ENCODE assay signal across 8 cellular contexts in the genomic region with DNA sequence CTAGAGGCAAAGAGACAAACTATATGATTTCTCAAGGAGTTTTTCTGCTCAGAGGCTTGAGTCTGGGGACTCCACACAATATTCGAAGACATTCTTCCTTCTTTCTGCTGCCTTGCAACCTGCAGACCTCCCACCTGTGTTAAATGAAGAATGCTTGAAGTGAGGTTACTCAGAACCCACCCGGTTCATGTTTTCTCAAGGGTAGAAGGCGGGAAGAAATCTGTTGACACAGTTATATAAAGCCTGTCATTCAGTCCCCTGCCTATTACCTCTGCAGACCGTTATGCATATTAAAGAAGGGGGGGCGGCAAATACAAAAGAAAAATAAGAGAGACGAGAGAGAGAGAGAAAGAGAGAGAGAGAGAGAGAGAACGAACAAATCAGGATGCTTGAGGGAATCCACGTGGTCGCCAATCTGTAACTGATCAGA. TPM values are rescaled to one million over a fixed set of nuclear protein-coding genes. Genes with fewer than 3 reads are reported as not detected.
A peak's percentile ranks its signal among the peaks of the same experiment; 100 is the strongest.
DNase-seq lines count a peak whose midpoint lies in the region; ATAC-seq and TF ChIP-seq lines count a peak whose summit lies in the region.

No MANE protein-coding gene starts in this region.

- ATAC-seq in lung (ENCODE audit: insufficient read depth, low FRiP score) (no peak), GM21528 (IDR thresholded peaks at IDR 0.05; ENCODE audit: low FRiP score, unreplicated experiment) (no peak), GM18505 (IDR thresholded peaks at IDR 0.05; ENCODE audit: unreplicated experiment) (no peak)

- peak overlapping the region; percentile 85 for H3K9ac ChIP-seq in HUES64 (ENCODE audit: low read depth, low read length)

- H3K36me3 ChIP-seq in BE2C (no peaks in the 10 kb centered on the region; the same call in 1 of the 2 replicates), HUES64 (ENCODE audit: insufficient read depth, low read length) (peaks cover 1% of the 10 kb centered on the region; the same call in 1 of the 2 replicates), ascending aorta (no peaks in the 10 kb centered on the region), lung (ENCODE audit: control insufficient read depth in 2 of 2, insufficient read depth in 2 of 2, low read length in 2 of 2) (no peaks in the 10 kb centered on the region)

- TF ChIP-seq CTCF in BE2C (IDR thresholded peaks at IDR 0.05; ENCODE audit: low read depth, low read length) (no peak), ascending aorta (IDR thresholded peaks at IDR 0.05) (no peak), lung (IDR thresholded peaks at IDR 0.05; ENCODE audit: control extremely low read depth, extremely low read depth) (no peak)

- DNase-seq in BE2C: no peak
- DNase-seq in ascending aorta (ENCODE audit: low spot score in 2 of 2): no peak
- DNase-seq in lung (ENCODE audit: low spot score): no peak
- no peak for DNase-seq in HPDE6-E6E7 (ENCODE audit: extremely low spot score)
- no peak for DNase-seq in effector CD8-positive, alpha-beta T cell (lab: John Stamatoyannopoulos, UW)

- 5% methylated on average over 8 of the region's 9 CpGs for WGBS in HUES64
- 4% methylated on average over 9 of the region's 9 CpGs for WGBS in lung, 2 donors

- no peak overlapping the region for H3K27ac ChIP-seq in HUES64 (ENCODE audit: low read depth, low read length)
- no peak overlapping the region for H3K27ac ChIP-seq in ascending aorta
- H3K27ac ChIP-seq in lung (ENCODE audit: low read depth in 1 of 2, low read length in 1 of 2): no peak overlapping the region

- TF ChIP-seq POLR2A in GM18505 (IDR thresholded peaks at IDR 0.05; ENCODE audit: borderline replicate concordance, extremely low read depth, insufficient read depth, insufficient read length): no peak

- H3K27me3 ChIP-seq in BE2C: no peaks in the 10 kb centered on the region
- peaks cover 7% of the 10 kb centered on the region for H3K27me3 ChIP-seq in HUES64 (ENCODE audit: insufficient read depth, low read length)
- H3K27me3 ChIP-seq in ascending aorta: no peaks in the 10 kb centered on the region
- no peaks in the 10 kb centered on the region for H3K27me3 ChIP-seq in lung (ENCODE audit: control insufficient read depth, insufficient read depth)

- H3K4me1 ChIP-seq in BE2C (no peaks in the 10 kb centered on the region; the same call in 1 of the 2 replicates), HUES64 (ENCODE audit: insufficient read depth, low read length) (peaks cover 10% of the 10 kb centered on the region; the same call in 1 of the 2 replicates), ascending aorta (peaks cover 3 to 8% of the 10 kb centered on the region in 2 donors), lung (ENCODE audit: control insufficient read depth in 2 of 2, insufficient read depth in 2 of 2, low read length in 2 of 2) (peaks cover 2 to 6% of the 10 kb centered on the region in 2 donors)

- intact Hi-C loops in ascending aorta (cut with DNase I): loop anchor here (10.0 kb wide), 1 partner anchor 671 kb away; a partner anchor contains a TSS

- H3K4me3 ChIP-seq in BE2C (ENCODE audit: low read depth, low read length) (peak overlapping the region; percentile 66), HUES64 (ENCODE audit: low read length) (peak overlapping the region; percentile 87), ascending aorta (peak overlapping the region; percentile 73 to 91), lung (peak overlapping the region; percentile 40)

- H3K9me3 ChIP-seq in BE2C: no peaks in the 10 kb centered on the region
- no peaks in the 10 kb centered on the region for H3K9me3 ChIP-seq in HUES64 (ENCODE audit: insufficient read depth, low read depth, low read length)
- H3K9me3 ChIP-seq in ascending aorta: no peaks in the 10 kb centered on the region
- no peaks in the 10 kb centered on the region for H3K9me3 ChIP-seq in lung (ENCODE audit: control insufficient read depth in 2 of 2, insufficient read depth in 1 of 2, low read length in 1 of 2)

RNA-seq across cellular contexts. Expression of a gene that starts 2.2 kb away (rescaled TPM):
- polyA plus RNA-seq in BE2C (2012; ENCODE audit: insufficient read depth, insufficient read length, low read depth): 98.7 TPM
- 21.2 TPM for polyA plus RNA-seq in HUES64 (2013, experiment 1 of 2)
- 19.8 TPM for polyA plus RNA-seq in HUES64 (2013, experiment 2 of 2)
- total RNA-seq in ascending aorta (61.3 TPM), lung (100 to 1,000 TPM in 1 of 2 donors, 10 to 100 TPM in 1; 44.5 to 127 TPM)
- 1 to 10 TPM; 7.7 to 9.5 TPM for polyA plus RNA-seq in lung

RNA-seq across cellular contexts. Expression of a gene that starts 32.7 kb away (rescaled TPM):
- 599 TPM for polyA plus RNA-seq in BE2C (2012; ENCODE audit: insufficient read depth, insufficient read length, low read depth)
- polyA plus RNA-seq in HUES64 (2013, experiment 1 of 2): 161 TPM
- polyA plus RNA-seq in HUES64 (2013, experiment 2 of 2): 197 TPM
- total RNA-seq in ascending aorta (23.7 TPM), lung (100 to 1,000 TPM in 1 of 2 donors, 10 to 100 TPM in 1; 50.4 to 143 TPM)
- polyA plus RNA-seq in lung: 100 to 1,000 TPM in 1 of 2 donors, 10 to 100 TPM in 1; 96.7 to 367 TPM
